In genomic region chr11:2531277-2531986, GRCh38 we compare ENCODE assay signal across 8 cellular contexts.
DNase-seq lines count a peak whose midpoint lies in the region; ATAC-seq, FAIRE-seq and TF ChIP-seq lines count a peak whose summit lies in the region.

No MANE protein-coding gene starts in this region.

- no peaks in the 10 kb centered on the region for H3K36me3 Mint-ChIP-seq in natural killer cell
- no peaks in the 10 kb centered on the region for H3K36me3 Mint-ChIP-seq in stimulated activated naive B cell treated with anti-CD40 and anti-IgM and Interleukin-4, amounts not matched to agents 10 μg/mL and 1 μg/mL and 100 μg/mL, for 72 hours

- H3K9me3 Mint-ChIP-seq in natural killer cell = no peaks in the 10 kb centered on the region
- no peaks in the 10 kb centered on the region for H3K9me3 Mint-ChIP-seq in stimulated activated naive B cell treated with anti-CD40 and anti-IgM and Interleukin-4, amounts not matched to agents 10 μg/mL and 1 μg/mL and 100 μg/mL, for 72 hours

- H3K4me3 Mint-ChIP-seq in natural killer cell = no peak overlapping the region
- no peak overlapping the region for H3K4me3 Mint-ChIP-seq in stimulated activated naive B cell treated with anti-CD40 and anti-IgM and Interleukin-4, amounts not matched to agents 10 μg/mL and 1 μg/mL and 100 μg/mL, for 72 hours

- TF ChIP-seq POLR2A in GM12892 (IDR thresholded peaks at IDR 0.05; ENCODE audit: low read depth, low read length) = no peak

- peak; percentile 96 for FAIRE-seq in GM12892 (lab: Jason Lieb, UNC)

- no peak overlapping the region for H3K27ac ChIP-seq in 22Rv1

- ATAC-seq in esophagus mucosa (peak; percentile 43), natural killer cell (peak; percentile 40 to 49 (median 45))
- ATAC-seq in stimulated activated naive B cell treated with anti-CD40 and anti-IgM and Interleukin-4, amounts not matched to agents 10 μg/mL and 1 μg/mL and 100 μg/mL, for 72 hours (replicated peaks) = peak; percentile 17 to 33

- no peak overlapping the region for H3K27ac Mint-ChIP-seq in natural killer cell
- H3K27ac Mint-ChIP-seq in stimulated activated naive B cell treated with anti-CD40 and anti-IgM and Interleukin-4, amounts not matched to agents 10 μg/mL and 1 μg/mL and 100 μg/mL, for 72 hours = no peak overlapping the region

- H3K27me3 Mint-ChIP-seq in natural killer cell (ENCODE audit: low read depth in 2 of 2) = peaks cover 15 to 19% of the 10 kb centered on the region in 2 donors
- peaks cover 0 to 32% of the 10 kb centered on the region in 2 donors for H3K27me3 Mint-ChIP-seq in stimulated activated naive B cell treated with anti-CD40 and anti-IgM and Interleukin-4, amounts not matched to agents 10 μg/mL and 1 μg/mL and 100 μg/mL, for 72 hours

- DNase-seq in GM12892 (ENCODE audit: insufficient read length) (peak; percentile 60), NCI-H748 (lab: John Stamatoyannopoulos, UW; ENCODE audit: unreplicated experiment) (peak; percentile 64), activated T-cell treated with anti-CD3 and anti-CD28 coated beads for 24 hours (ENCODE audit: low read depth) (peak; percentile 57), natural killer cell (peak; percentile 73), NCI-H2029 (lab: John Stamatoyannopoulos, UW) (no peak)
- peak; percentile 55 for DNase-seq in stimulated activated naive B cell treated with anti-CD40 and anti-IgM and Interleukin-4, amounts not matched to agents 10 μg/mL and 1 μg/mL and 100 μg/mL, for 72 hours

- peak; percentile 82 for TF ChIP-seq CTCF in 22Rv1 (IDR thresholded peaks at IDR 0.05)
- TF ChIP-seq CTCF in natural killer cell (IDR thresholded peaks at IDR 0.05) = peak; percentile 94

- intact Hi-C loops in natural killer cell (cut with micrococcal nuclease) = loop anchor here (1.0 kb wide), 1 partner anchor 103 kb away; no protein-coding TSS in a partner anchor

- peaks cover 12 to 20% of the 10 kb centered on the region in 2 donors for H3K4me1 Mint-ChIP-seq in natural killer cell
- H3K4me1 Mint-ChIP-seq in stimulated activated naive B cell treated with anti-CD40 and anti-IgM and Interleukin-4, amounts not matched to agents 10 μg/mL and 1 μg/mL and 100 μg/mL, for 72 hours = peaks cover 27 to 43% of the 10 kb centered on the region in 2 donors
